In the genomic region with DNA sequence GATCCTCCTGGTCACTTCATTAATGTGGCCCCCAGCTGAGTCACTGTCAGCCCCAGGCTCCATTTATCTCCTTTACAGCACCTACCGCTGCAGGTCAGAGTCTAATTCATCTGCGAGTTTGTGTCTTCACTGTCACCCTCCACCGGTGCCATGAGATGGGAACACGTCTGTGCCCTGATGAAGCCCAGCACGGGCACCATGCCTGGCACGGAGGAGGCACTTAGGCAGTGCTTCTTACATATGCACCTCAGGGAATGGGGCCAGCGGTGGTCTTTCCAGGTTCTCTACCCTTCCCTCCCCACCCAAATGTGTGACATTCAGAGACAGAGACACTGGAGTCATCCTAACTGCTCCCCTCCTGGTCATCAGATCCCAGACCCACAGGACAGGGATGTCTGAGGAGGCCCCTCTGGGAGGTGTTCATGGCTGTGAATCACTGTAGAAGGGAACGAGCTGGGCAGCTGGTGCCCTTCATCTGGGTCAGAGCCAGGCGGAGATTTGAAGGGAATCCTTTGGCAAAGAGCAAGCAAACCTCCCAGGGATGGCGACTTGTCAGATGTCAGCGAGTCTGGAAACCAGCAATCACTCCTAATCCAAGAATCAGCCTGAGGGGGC, we compare ENCODE assay signal across 24 cellular contexts.
A peak's percentile ranks its signal among the peaks of the same experiment; 100 is the strongest.
DNase-seq lines count a peak whose midpoint lies in the region; ATAC-seq and TF ChIP-seq lines count a peak whose summit lies in the region.
"Had no signal": no experiment of that assay in that cellular context is flagged by ENCODE, and none has a peak within 500 bp of the region (broad histone marks: within the 10 kb centered on the region; RNA-seq: fewer than 3 reads in every experiment).

No MANE protein-coding gene starts in this region.

- DNase-seq in left cardiac atrium (peak; percentile 32), right atrium auricular region (ENCODE audit: low spot score) (no peak), chondrocyte (ENCODE audit: low spot score) (no peak), posterior vena cava (ENCODE audit: low spot score) (peak; percentile 58), KBM-7 (no peak), prostate gland (ENCODE audit: low spot score) (no peak), mesenteric fat pad (ENCODE audit: low spot score) (no peak)
- DNase-seq: activated CD4-positive, alpha-beta T cell treated with anti-CD3 and anti-CD28 coated beads for 36 hours; activated CD8-positive, alpha-beta T cell treated with anti-CD3 and anti-CD28 coated beads, Interleukin-2, amount 10 ng/mL, durations not matched to agents 7 days and 5 days; activated T-cell treated with anti-CD3 and anti-CD28 coated beads for 4 hours; CD8-positive, alpha-beta memory T cell; DMS153; left colon; NCI-H1092 treated with DMSO at 0.1 percent for 48 hours; NCI-H1930; stimulated activated CD4-positive, alpha-beta T cell treated with anti-CD3 and anti-CD28 coated beads, Interleukin-12 subunit alpha, Interleukin-12 subunit beta, amount 100 ng/mL, for 4 hours; stimulated activated CD4-positive, alpha-beta T cell treated with anti-CD3 and anti-CD28 coated beads, Interleukin-4, amount 100 ng/mL, for 24 hours; T-helper 2 cell had no signal

- H3K4me3 ChIP-seq in right atrium auricular region = no peak overlapping the region
- H3K4me3 ChIP-seq in prostate gland = no peak overlapping the region
- H3K4me3 ChIP-seq: suprapubic skin had no signal

- H3K27ac ChIP-seq in right atrium auricular region (no peak overlapping the region), prostate gland (no peak overlapping the region)
- H3K27ac ChIP-seq: foreskin keratinocyte, suprapubic skin had no signal

- peaks cover 25% of the 10 kb centered on the region for H3K27me3 Mint-ChIP-seq in chondrocyte (ENCODE audit: low read depth)

- peaks cover 0 to 8% of the 10 kb centered on the region in 2 donors for H3K4me1 ChIP-seq in right atrium auricular region
- no peaks in the 10 kb centered on the region for H3K4me1 ChIP-seq in prostate gland (replicated peaks)
- H3K4me1 ChIP-seq: foreskin keratinocyte, suprapubic skin had no signal

- peaks cover 4% of the 10 kb centered on the region for H3K9me3 Mint-ChIP-seq in chondrocyte (ENCODE audit: low read depth)
- H3K9me3 Mint-ChIP-seq: CD8-positive, alpha-beta memory T cell; stimulated activated effector memory CD8-positive, alpha-beta T cell treated with anti-CD3 and anti-CD28 coated beads, Interleukin-12 subunit alpha, Interleukin-12 subunit beta, amount 100 ng/mL, for 72 hours had no signal

- H3K4me3 Mint-ChIP-seq in chondrocyte (ENCODE audit: unreplicated experiment) = no peak overlapping the region
- H3K4me3 Mint-ChIP-seq: activated CD4-positive, alpha-beta T cell treated with anti-CD3 and anti-CD28 coated beads for 36 hours; activated CD8-positive, alpha-beta T cell treated with anti-CD3 and anti-CD28 coated beads, Interleukin-2, amount 10 ng/mL, durations not matched to agents 7 days and 5 days; activated naive CD8-positive, alpha-beta T cell; B cell; CD8-positive, alpha-beta memory T cell; stimulated activated effector memory CD8-positive, alpha-beta T cell treated with anti-CD3 and anti-CD28 coated beads, Interleukin-12 subunit alpha, Interleukin-12 subunit beta, amount 100 ng/mL, for 72 hours had no signal

- no peaks in the 10 kb centered on the region for H3K9me3 ChIP-seq in right atrium auricular region
- no peaks in the 10 kb centered on the region for H3K9me3 ChIP-seq in prostate gland
- H3K9me3 ChIP-seq: suprapubic skin had no signal

- ATAC-seq in left cardiac atrium (peak; percentile 77 to 84), HG02571 (IDR thresholded peaks at IDR 0.05; ENCODE audit: unreplicated experiment) (no peak)
- ATAC-seq: activated CD4-positive, alpha-beta T cell treated with anti-CD3 and anti-CD28 coated beads for 36 hours; activated CD8-positive, alpha-beta T cell treated with anti-CD3 and anti-CD28 coated beads, Interleukin-2, amount 10 ng/mL, durations not matched to agents 7 days and 5 days; foreskin keratinocyte; left colon; stimulated activated effector memory CD8-positive, alpha-beta T cell treated with anti-CD3 and anti-CD28 coated beads, Interleukin-12 subunit alpha, Interleukin-12 subunit beta, amount 100 ng/mL, for 72 hours had no signal

- no peak for TF ChIP-seq POLR2A in prostate gland (IDR thresholded peaks at IDR 0.05)

- TF ChIP-seq CTCF in right atrium auricular region (IDR thresholded peaks at IDR 0.05) (no peak), chondrocyte (IDR thresholded peaks at IDR 0.05) (no peak), prostate gland (IDR thresholded peaks at IDR 0.05) (no peak)

- H3K27me3 ChIP-seq in right atrium auricular region (no peaks in the 10 kb centered on the region), prostate gland (replicated peaks; ENCODE audit: insufficient read depth) (no peaks in the 10 kb centered on the region)

- in situ Hi-C loops in KBM-7 (cut with MboI; ENCODE audit: low pct_unique_long_range_greater_than_20kb, low sequenced_read_pairs) = no loop called here

- H3K27ac Mint-ChIP-seq in chondrocyte (ENCODE audit: unreplicated experiment) = peak overlapping the region; percentile 87
- H3K27ac Mint-ChIP-seq: activated CD4-positive, alpha-beta T cell treated with anti-CD3 and anti-CD28 coated beads for 36 hours; activated CD8-positive, alpha-beta T cell treated with anti-CD3 and anti-CD28 coated beads, Interleukin-2, amount 10 ng/mL, durations not matched to agents 7 days and 5 days; activated naive CD8-positive, alpha-beta T cell; B cell; stimulated activated effector memory CD8-positive, alpha-beta T cell treated with anti-CD3 and anti-CD28 coated beads, Interleukin-12 subunit alpha, Interleukin-12 subunit beta, amount 100 ng/mL, for 72 hours had no signal

- 78% methylated on average over 11 of the region's 11 CpGs for WGBS in prostate gland

- H3K36me3 Mint-ChIP-seq in chondrocyte (ENCODE audit: low read depth) = no peaks in the 10 kb centered on the region
- H3K36me3 Mint-ChIP-seq: activated naive CD8-positive, alpha-beta T cell; CD8-positive, alpha-beta memory T cell; stimulated activated effector memory CD8-positive, alpha-beta T cell treated with anti-CD3 and anti-CD28 coated beads, Interleukin-12 subunit alpha, Interleukin-12 subunit beta, amount 100 ng/mL, for 72 hours had no signal

- peaks cover 10% of the 10 kb centered on the region for H3K4me1 Mint-ChIP-seq in chondrocyte (ENCODE audit: low read depth)
- H3K4me1 Mint-ChIP-seq: activated CD4-positive, alpha-beta T cell treated with anti-CD3 and anti-CD28 coated beads for 36 hours; stimulated activated effector memory CD8-positive, alpha-beta T cell treated with anti-CD3 and anti-CD28 coated beads, Interleukin-12 subunit alpha, Interleukin-12 subunit beta, amount 100 ng/mL, for 72 hours had no signal

- H3K36me3 ChIP-seq in right atrium auricular region (no peaks in the 10 kb centered on the region), prostate gland (no peaks in the 10 kb centered on the region)
- H3K36me3 ChIP-seq: suprapubic skin had no signal

- intact Hi-C loops in left cardiac atrium (cut with DNase I) (no loop called here), posterior vena cava (cut with DNase I) (no loop called here), prostate gland (cut with DNase I) (no loop called here)

Comparison
In these comparisons a context has a peak if more than half of its experiments do, and no peak if none do; other contexts are left out.
1. DNase-seq: peak in left cardiac atrium (single experiment) and posterior vena cava (single experiment); none in right atrium auricular region (single experiment), chondrocyte (single experiment), KBM-7 (single experiment), prostate gland (single experiment) and mesenteric fat pad (single experiment).